ENCODE assay signal across 12 cellular contexts in genomic region chr4:185332575-185333464, GRCh38.
DNase-seq lines count a peak whose midpoint lies in the region; ATAC-seq and TF ChIP-seq lines count a peak whose summit lies in the region.
"Had no signal": no experiment of that assay in that cellular context is flagged by ENCODE, and none has a peak within 500 bp of the region (broad histone marks: within the 10 kb centered on the region; RNA-seq: fewer than 3 reads in every experiment).

No MANE protein-coding gene starts in this region.

- no peaks in the 10 kb centered on the region for H3K9me3 ChIP-seq in stomach
- H3K9me3 ChIP-seq: thyroid gland had no signal

- H3K27ac ChIP-seq in stomach: no peak overlapping the region
- H3K27ac ChIP-seq: thyroid gland had no signal

- TF ChIP-seq EP300 in stomach (IDR thresholded peaks at IDR 0.05): no peak

- 77 to 98% (median 94%) methylated on average over 3 of the region's 3 CpGs for WGBS in stomach, 5 donors

- H3K4me3 ChIP-seq in stomach: no peak overlapping the region
- H3K4me3 ChIP-seq: thyroid gland had no signal

- TF ChIP-seq POLR2A in stomach (IDR thresholded peaks at IDR 0.05): no peak

- ATAC-seq in GM18499 (IDR thresholded peaks at IDR 0.05; ENCODE audit: insufficient read depth, unreplicated experiment): peak; percentile 76
- peak; percentile 73 for ATAC-seq in GM19438 (IDR thresholded peaks at IDR 0.05; ENCODE audit: low read depth, unreplicated experiment)
- ATAC-seq in HG02840 (IDR thresholded peaks at IDR 0.05; ENCODE audit: low FRiP score, unreplicated experiment): peak; percentile 60
- peak; percentile 83 for ATAC-seq in HG03565 (IDR thresholded peaks at IDR 0.05; ENCODE audit: unreplicated experiment)
- ATAC-seq: T-cell had no signal

- H3K27me3 ChIP-seq in stomach: no peaks in the 10 kb centered on the region
- H3K27me3 ChIP-seq: thyroid gland had no signal

- TF ChIP-seq CTCF in stomach (IDR thresholded peaks at IDR 0.05): no peak

- H3K36me3 ChIP-seq in stomach: peaks cover 0 to 20% (median 0%) of the 10 kb centered on the region in 4 donors
- H3K36me3 ChIP-seq: thyroid gland had no signal

- DNase-seq in central memory CD4-positive, alpha-beta T cell: no peak
- no peak for DNase-seq in stomach
- DNase-seq in AML-193 (lab: John Stamatoyannopoulos, UW): no peak
- no peak for DNase-seq in NCI-H2196 (lab: John Stamatoyannopoulos, UW; ENCODE audit: unreplicated experiment)
- DNase-seq: CD4-positive, CD25-positive, alpha-beta regulatory T cell; stimulated activated CD4-positive, alpha-beta T cell treated with anti-CD3 and anti-CD28 coated beads, Interleukin-4, amount 100 ng/mL, for 1 hour; T-cell; thyroid gland had no signal

- intact Hi-C loops in stomach (cut with DNase I; ENCODE audit: low total_unique reads): no loop called here

- H3K4me1 ChIP-seq in stomach: no peaks in the 10 kb centered on the region
- H3K4me1 ChIP-seq: thyroid gland had no signal
